Comparison of ENCODE assay signal across 1 cellular context in the genomic region with DNA sequence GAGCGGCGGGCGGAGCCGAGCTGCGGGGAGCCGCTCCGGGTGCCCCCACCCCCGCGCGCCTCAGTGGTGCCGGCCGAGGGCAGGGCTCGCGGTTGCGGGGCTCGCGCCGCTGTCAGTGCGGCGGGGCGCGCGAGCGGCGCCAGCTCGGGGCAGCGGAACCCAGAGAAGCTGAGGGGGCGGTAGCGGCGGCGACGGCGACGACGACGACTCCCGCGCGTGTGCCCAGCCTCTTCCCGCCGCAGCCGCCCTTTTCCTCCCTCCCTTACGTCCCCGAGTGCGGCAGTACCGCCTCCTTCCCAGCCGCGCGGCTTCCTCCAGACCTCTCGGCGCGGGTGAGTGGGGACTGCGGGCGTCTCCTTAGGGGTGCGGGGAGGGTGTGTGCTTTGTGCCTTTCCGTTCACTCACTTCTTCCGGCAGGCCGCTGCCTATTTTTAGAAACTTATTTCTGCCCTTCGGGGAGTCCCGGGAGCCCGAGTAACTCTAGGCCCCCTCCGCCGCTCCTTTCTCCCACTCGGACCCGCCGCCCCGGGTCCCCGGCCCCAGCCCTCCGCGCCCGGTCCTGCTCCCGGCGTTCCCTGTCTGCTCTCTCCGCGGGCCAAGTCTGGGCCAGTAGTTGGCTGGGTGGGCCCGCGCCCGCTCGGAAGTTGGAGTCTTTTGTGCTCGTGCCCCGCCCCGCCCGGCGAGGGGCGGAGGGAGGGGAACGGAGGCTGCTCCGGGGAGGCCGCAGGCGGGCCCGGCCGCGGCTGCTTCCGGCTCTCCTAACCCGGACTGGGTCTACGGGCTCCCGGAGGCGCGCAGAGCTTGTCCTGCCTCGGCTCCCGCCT.
TF ChIP-seq lines count a peak whose summit lies in the region.

RALY (plus strand) TSS at position 112 of the 824 bp plus-strand sequence. CDS start 78,164 bp downstream, outside the sequence.

TF ChIP-seq in HepG2, 621 proteins besides CTCF, POLR2A, EP300 and RAD21 (continued from another document and continues in another):
- TF ChIP-seq, protein P1, sequence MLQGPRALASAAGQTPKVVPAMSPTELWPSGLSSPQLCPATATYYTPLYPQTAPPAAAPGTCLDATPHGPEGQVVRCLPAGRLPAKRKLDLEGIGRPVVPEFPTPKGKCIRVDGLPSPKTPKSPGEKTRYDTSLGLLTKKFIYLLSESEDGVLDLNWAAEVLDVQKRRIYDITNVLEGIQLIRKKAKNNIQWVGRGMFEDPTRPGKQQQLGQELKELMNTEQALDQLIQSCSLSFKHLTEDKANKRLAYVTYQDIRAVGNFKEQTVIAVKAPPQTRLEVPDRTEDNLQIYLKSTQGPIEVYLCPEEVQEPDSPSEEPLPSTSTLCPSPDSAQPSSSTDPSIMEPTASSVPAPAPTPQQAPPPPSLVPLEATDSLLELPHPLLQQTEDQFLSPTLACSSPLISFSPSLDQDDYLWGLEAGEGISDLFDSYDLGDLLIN (CRISPR knock-in tag; IDR thresholded peaks at IDR 0.05; ENCODE audit: borderline replicate concordance) = no peak
- TF ChIP-seq ZFX (CRISPR knock-in tag; IDR thresholded peaks at IDR 0.05; ENCODE audit: low read depth) (peak; percentile 92), CHD2 (IDR thresholded peaks at IDR 0.05; ENCODE audit: low read depth, low read length) (no peak), ZEB1 (IDR thresholded peaks at IDR 0.05; ENCODE audit: insufficient replicate concordance, low read depth) (peak; percentile 35), ATF4 (CRISPR knock-in tag; IDR thresholded peaks at IDR 0.05) (peak in 1 of 2 experiments; percentile 61; a peak in 1 of 4 replicates), HMGA1 (CRISPR knock-in tag; conservative IDR thresholded peaks at IDR 0.05) (no peak), ZBTB3 (CRISPR knock-in tag; IDR thresholded peaks at IDR 0.05; ENCODE audit: borderline replicate concordance, low read depth) (0 out of 2 replicates have a peak, but pooled peaks have one; percentile 70), SKI (IDR thresholded peaks at IDR 0.05; ENCODE audit: partially characterized antibody) (peak; percentile 73), PRMT3 (CRISPR knock-in tag; IDR thresholded peaks at IDR 0.05; ENCODE audit: borderline replicate concordance, low read depth) (peak; percentile 88; the same call in 1 of the 2 replicates), ZNF792 (CRISPR knock-in tag; IDR thresholded peaks at IDR 0.05) (peak; percentile 13; the same call in 1 of the 2 replicates), POLR2AphosphoS5 (IDR thresholded peaks at IDR 0.05; ENCODE audit: low read depth, low read length) (peak; percentile 95), TARDBP (CRISPR knock-in tag; IDR thresholded peaks at IDR 0.05) (peak; percentile 74), SMC3 (IDR thresholded peaks at IDR 0.05; ENCODE audit: low read length) (no peak), ZNF460 (CRISPR knock-in tag; IDR thresholded peaks at IDR 0.05; ENCODE audit: borderline replicate concordance) (0 out of 2 replicates have a peak, but pooled peaks have one; percentile 42), SNAPC5 (CRISPR knock-in tag; IDR thresholded peaks at IDR 0.05; ENCODE audit: borderline replicate concordance) (no peak), MAFF (IDR thresholded peaks at IDR 0.05; ENCODE audit: low read depth, low read length) (no peak), ZNF263 (CRISPR knock-in tag; IDR thresholded peaks at IDR 0.05) (no peak), HDAC2 (CRISPR knock-in tag; IDR thresholded peaks at IDR 0.05) (peak; percentile 47), ZNF350 (CRISPR knock-in tag; IDR thresholded peaks at IDR 0.05; ENCODE audit: borderline replicate concordance, low read depth) (peak; percentile 80), MEIS2 (CRISPR knock-in tag; IDR thresholded peaks at IDR 0.05) (peak; percentile 85), ZNF839 (CRISPR knock-in tag; IDR thresholded peaks at IDR 0.05; ENCODE audit: borderline replicate concordance) (no peak; the same call in none of the 2 replicates), DNMT1 (CRISPR knock-in tag; IDR thresholded peaks at IDR 0.05) (peak; percentile 98), ZNF282 (IDR thresholded peaks at IDR 0.05; ENCODE audit: partially characterized antibody) (no peak), ZNF724P (CRISPR knock-in tag; IDR thresholded peaks at IDR 0.05; ENCODE audit: borderline replicate concordance) (peak; percentile 67; the same call in 1 of the 2 replicates), HOXA9 (CRISPR knock-in tag; IDR thresholded peaks at IDR 0.05; ENCODE audit: borderline replicate concordance) (peak; percentile 95), ZNF234 (CRISPR knock-in tag; conservative IDR thresholded peaks at IDR 0.05) (peak; percentile 84; the same call in 1 of the 2 replicates), STAT5B (CRISPR knock-in tag; IDR thresholded peaks at IDR 0.05) (peak; percentile 81; the same call in 1 of the 2 replicates), FOXO1 (CRISPR knock-in tag; IDR thresholded peaks at IDR 0.05) (peak; percentile 62), REXO4 (CRISPR knock-in tag; IDR thresholded peaks at IDR 0.05; ENCODE audit: borderline replicate concordance) (peak; percentile 78), HNRNPK (IDR thresholded peaks at IDR 0.05; ENCODE audit: low read depth, low read length, poor library complexity, severe bottlenecking) (peak; percentile 78), PCBP2 (optimal IDR thresholded peaks at IDR 0.05; ENCODE audit: low read depth, low read length, poor library complexity, severe bottlenecking) (no peak), SMARCC2 (IDR thresholded peaks at IDR 0.05) (no peak), TAF1 (CRISPR knock-in tag; IDR thresholded peaks at IDR 0.05) (peak; percentile 96)
- TF ChIP-seq, protein P2, sequence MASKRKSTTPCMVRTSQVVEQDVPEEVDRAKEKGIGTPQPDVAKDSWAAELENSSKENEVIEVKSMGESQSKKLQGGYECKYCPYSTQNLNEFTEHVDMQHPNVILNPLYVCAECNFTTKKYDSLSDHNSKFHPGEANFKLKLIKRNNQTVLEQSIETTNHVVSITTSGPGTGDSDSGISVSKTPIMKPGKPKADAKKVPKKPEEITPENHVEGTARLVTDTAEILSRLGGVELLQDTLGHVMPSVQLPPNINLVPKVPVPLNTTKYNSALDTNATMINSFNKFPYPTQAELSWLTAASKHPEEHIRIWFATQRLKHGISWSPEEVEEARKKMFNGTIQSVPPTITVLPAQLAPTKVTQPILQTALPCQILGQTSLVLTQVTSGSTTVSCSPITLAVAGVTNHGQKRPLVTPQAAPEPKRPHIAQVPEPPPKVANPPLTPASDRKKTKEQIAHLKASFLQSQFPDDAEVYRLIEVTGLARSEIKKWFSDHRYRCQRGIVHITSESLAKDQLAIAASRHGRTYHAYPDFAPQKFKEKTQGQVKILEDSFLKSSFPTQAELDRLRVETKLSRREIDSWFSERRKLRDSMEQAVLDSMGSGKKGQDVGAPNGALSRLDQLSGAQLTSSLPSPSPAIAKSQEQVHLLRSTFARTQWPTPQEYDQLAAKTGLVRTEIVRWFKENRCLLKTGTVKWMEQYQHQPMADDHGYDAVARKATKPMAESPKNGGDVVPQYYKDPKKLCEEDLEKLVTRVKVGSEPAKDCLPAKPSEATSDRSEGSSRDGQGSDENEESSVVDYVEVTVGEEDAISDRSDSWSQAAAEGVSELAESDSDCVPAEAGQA (IDR thresholded peaks at IDR 0.05; ENCODE audit: low read depth) = no peak
- TF ChIP-seq, protein P2 (CRISPR knock-in tag; IDR thresholded peaks at IDR 0.05; ENCODE audit: borderline replicate concordance) = 0 out of 2 replicates have a peak, but pooled peaks have one; percentile 58
- TF ChIP-seq, protein P3, sequence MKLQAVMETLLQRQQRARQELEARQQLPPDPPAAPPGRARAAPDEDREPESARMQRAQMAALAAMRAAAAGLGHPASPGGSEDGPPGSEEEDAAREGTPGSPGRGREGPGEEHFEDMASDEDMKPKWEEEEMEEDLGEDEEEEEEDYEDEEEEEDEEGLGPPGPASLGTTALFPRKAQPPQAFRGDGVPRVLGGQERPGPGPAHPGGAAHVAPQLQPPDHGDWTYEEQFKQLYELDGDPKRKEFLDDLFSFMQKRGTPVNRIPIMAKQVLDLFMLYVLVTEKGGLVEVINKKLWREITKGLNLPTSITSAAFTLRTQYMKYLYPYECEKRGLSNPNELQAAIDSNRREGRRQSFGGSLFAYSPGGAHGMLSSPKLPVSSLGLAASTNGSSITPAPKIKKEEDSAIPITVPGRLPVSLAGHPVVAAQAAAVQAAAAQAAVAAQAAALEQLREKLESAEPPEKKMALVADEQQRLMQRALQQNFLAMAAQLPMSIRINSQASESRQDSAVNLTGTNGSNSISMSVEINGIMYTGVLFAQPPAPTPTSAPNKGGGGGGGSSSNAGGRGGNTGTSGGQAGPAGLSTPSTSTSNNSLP (IDR thresholded peaks at IDR 0.05; ENCODE audit: low read depth, low read length) = 0 out of 2 replicates have a peak, but pooled peaks have one; percentile 14
- TF ChIP-seq, protein P4, sequence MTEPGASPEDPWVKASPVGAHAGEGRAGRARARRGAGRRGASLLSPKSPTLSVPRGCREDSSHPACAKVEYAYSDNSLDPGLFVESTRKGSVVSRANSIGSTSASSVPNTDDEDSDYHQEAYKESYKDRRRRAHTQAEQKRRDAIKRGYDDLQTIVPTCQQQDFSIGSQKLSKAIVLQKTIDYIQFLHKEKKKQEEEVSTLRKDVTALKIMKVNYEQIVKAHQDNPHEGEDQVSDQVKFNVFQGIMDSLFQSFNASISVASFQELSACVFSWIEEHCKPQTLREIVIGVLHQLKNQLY (CRISPR knock-in tag; IDR thresholded peaks at IDR 0.05) = peak; percentile 37; the same call in 1 of the 2 replicates
- TF ChIP-seq, protein P5, sequence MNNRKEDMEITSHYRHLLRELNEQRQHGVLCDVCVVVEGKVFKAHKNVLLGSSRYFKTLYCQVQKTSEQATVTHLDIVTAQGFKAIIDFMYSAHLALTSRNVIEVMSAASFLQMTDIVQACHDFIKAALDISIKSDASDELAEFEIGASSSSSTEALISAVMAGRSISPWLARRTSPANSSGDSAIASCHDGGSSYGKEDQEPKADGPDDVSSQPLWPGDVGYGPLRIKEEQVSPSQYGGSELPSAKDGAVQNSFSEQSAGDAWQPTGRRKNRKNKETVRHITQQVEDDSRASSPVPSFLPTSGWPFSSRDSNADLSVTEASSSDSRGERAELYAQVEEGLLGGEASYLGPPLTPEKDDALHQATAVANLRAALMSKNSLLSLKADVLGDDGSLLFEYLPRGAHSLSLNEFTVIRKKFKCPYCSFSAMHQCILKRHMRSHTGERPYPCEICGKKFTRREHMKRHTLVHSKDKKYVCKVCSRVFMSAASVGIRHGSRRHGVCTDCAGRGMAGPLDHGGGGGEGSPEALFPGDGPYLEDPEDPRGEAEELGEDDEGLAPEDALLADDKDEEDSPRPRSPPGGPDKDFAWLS (CRISPR knock-in tag; IDR thresholded peaks at IDR 0.05; ENCODE audit: borderline replicate concordance) = peak; percentile 68
- TF ChIP-seq, protein P6, sequence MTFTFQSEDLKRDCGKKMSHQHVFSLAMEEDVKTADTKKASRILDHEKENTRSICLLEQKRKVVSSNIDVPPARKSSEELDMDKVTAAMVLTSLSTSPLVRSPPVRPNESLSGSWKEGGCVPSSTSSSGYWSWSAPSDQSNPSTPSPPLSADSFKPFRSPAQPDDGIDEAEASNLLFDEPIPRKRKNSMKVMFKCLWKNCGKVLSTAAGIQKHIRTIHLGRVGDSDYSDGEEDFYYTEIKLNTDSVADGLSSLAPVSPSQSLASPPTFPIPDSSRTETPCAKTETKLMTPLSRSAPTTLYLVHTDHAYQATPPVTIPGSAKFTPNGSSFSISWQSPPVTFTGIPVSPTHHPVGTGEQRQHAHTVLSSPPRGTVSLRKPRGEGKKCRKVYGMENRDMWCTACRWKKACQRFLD (CRISPR knock-in tag; IDR thresholded peaks at IDR 0.05; ENCODE audit: borderline replicate concordance) = peak; percentile 90
